ENCODE assay signal across 8 cellular contexts in genomic region chr11:62805044-62805892, GRCh38. TPM values are rescaled to one million over a fixed set of nuclear protein-coding genes. Genes with fewer than 3 reads are reported as not detected.
DNase-seq lines count a peak whose midpoint lies in the region; ATAC-seq and TF ChIP-seq lines count a peak whose summit lies in the region.

Gene NXF1 (minus strand): TSS chr11:62805440. CDS start chr11:62805356, 84 bp downstream.

- H3K36me3 Mint-ChIP-seq in chondrocyte (ENCODE audit: low read depth), result peaks cover 13% of the 10 kb centered on the region

- H3K9me3 Mint-ChIP-seq in chondrocyte (ENCODE audit: low read depth), result no peaks in the 10 kb centered on the region

- H3K27ac Mint-ChIP-seq in chondrocyte (ENCODE audit: unreplicated experiment), result peak within 1 kb of the TSS; percentile 96

- DNase-seq in BJ (ENCODE audit: low read depth) (peak; percentile 65), GM19238 (ENCODE audit: insufficient read length, low spot score) (peak; percentile 95), NCI-H510A treated with DMSO at 0.1 percent for 48 hours (lab: John Stamatoyannopoulos, UW) (peak; percentile 97), chondrocyte (ENCODE audit: low spot score) (peak; percentile 98)
- peak; percentile 92 to 93 for DNase-seq in activated CD4-positive, alpha-beta T cell treated with anti-CD3 and anti-CD28 coated beads for 24 hours (ENCODE audit: low read depth in 2 of 2)
- peak; percentile 91 to 97 (median 92) for DNase-seq in stimulated activated CD4-positive, alpha-beta T cell treated with anti-CD3 and anti-CD28 coated beads, Interleukin-1b, Interleukin-23, amount 100 ng/mL, for 24 hours (ENCODE audit: low read depth in 4 of 4, low spot score in 1 of 4)

- H3K27me3 ChIP-seq in BJ (ENCODE audit: control insufficient read depth, insufficient read depth, low read length) (no peaks in the 10 kb centered on the region), layer of hippocampus (ENCODE audit: control insufficient read depth, insufficient read depth, low read length) (no peaks in the 10 kb centered on the region)

- peak; percentile 83 for ATAC-seq in HG03439 (IDR thresholded peaks at IDR 0.05; ENCODE audit: unreplicated experiment)

- peaks cover 33% of the 10 kb centered on the region for H3K4me1 Mint-ChIP-seq in chondrocyte (ENCODE audit: low read depth)

- POLR2A ChIA-PET in BJ (lab: Charles Lee), result interaction anchor here (0.6 kb wide), 1 partner anchor 14 kb away, joined by 3 read pairs; no protein-coding TSS in a partner anchor

- H3K4me3 ChIP-seq in BJ (ENCODE audit: low read depth, low read length), result peak within 1 kb of the TSS; percentile 77

- H3K36me3 ChIP-seq in BJ (ENCODE audit: control insufficient read depth, insufficient read depth, low read length), result peaks cover 22% of the 10 kb centered on the region

- peak within 1 kb of the TSS; percentile 88 for H3K27ac ChIP-seq in layer of hippocampus (ENCODE audit: low read depth, low read length)

- TF ChIP-seq CTCF in BJ (IDR thresholded peaks at IDR 0.05; ENCODE audit: insufficient read depth, low read depth, low read length) (peak; percentile 15; the same call in 1 of the 2 replicates), chondrocyte (IDR thresholded peaks at IDR 0.05) (peak; percentile 48)

- H3K4me3 Mint-ChIP-seq in chondrocyte (ENCODE audit: unreplicated experiment), result peak within 1 kb of the TSS; percentile 91

- no peaks in the 10 kb centered on the region for H3K27me3 Mint-ChIP-seq in chondrocyte (ENCODE audit: low read depth)

- CTCF ChIA-PET in BJ (lab: Yijun Ruan, JAX), result interaction anchor here (0.9 to 3.4 kb wide), 3 partner anchors 16 to 76 kb away, joined by 3 to 16 read pairs (median 4); partner anchors contain the start of gene TMEM179B

RNA-seq across cellular contexts. Expression of gene NXF1, which starts in this region (rescaled TPM):
- polyA plus RNA-seq in BJ (2011; rRNA removed), result 37.8 and 51.0 TPM in 2 replicates
- polyA minus RNA-seq in BJ (2011; rRNA and poly(A)+ RNA removed), result 23.9 and 30.7 TPM in 2 replicates
- total RNA-seq in chondrocyte, result 51.3 to 69.5 TPM (median 52.4 TPM) in 3 replicates

Comparison
In these comparisons a context has a peak if more than half of its experiments do, and no peak if none do; other contexts are left out.
1. Peak in every context shown above with its lines: DNase-seq, ATAC-seq, H3K4me3 ChIP-seq and H3K27ac ChIP-seq.